Comparison of ENCODE assay signal across 25 cellular contexts in genomic region chr6:38637756-38638155, GRCh38. TPM values are rescaled to one million over a fixed set of nuclear protein-coding genes. Genes with fewer than 3 reads are reported as not detected.
A peak's percentile ranks its signal among the peaks of the same experiment; 100 is the strongest.
DNase-seq lines count a peak whose midpoint lies in the region; ATAC-seq lines count a peak whose summit lies in the region.
"Had no signal": no experiment of that assay in that cellular context is flagged by ENCODE, and none has a peak within 500 bp of the region (broad histone marks: within the 10 kb centered on the region; RNA-seq: fewer than 3 reads in every experiment).

No MANE protein-coding gene starts in this region.

- no peak overlapping the region for H2BK120ac ChIP-seq in mesendoderm (ENCODE audit: low read depth, low read length)

- no peak overlapping the region for H4K8ac ChIP-seq in mesendoderm (ENCODE audit: low read depth, low read length)

- H3K36me3 ChIP-seq in mesendoderm (ENCODE audit: control insufficient read depth, insufficient read depth, low read length), result no peaks in the 10 kb centered on the region
- H3K36me3 ChIP-seq: adrenal gland, esophagus muscularis mucosa, left ventricle myocardium inferior had no signal

- peak overlapping the region; percentile 4 for H3K4me3 Mint-ChIP-seq in activated T-cell treated with anti-CD3 and anti-CD28 coated beads, Interleukin-2, amount 50 U/mL, for 4 hours
- H3K4me3 Mint-ChIP-seq in T-helper 17 cell, result peak overlapping the region; percentile 41
- H3K4me3 Mint-ChIP-seq in stimulated activated memory B cell treated with anti-CD40 and anti-IgM and Interleukin-4, amounts not matched to agents 10 μg/mL and 1 μg/mL and 100 μg/mL, for 72 hours, result no peak overlapping the region
- H3K4me3 Mint-ChIP-seq: H9; stimulated activated naive CD8-positive, alpha-beta T cell treated with anti-CD3 and anti-CD28 coated beads, Interleukin-15, Interleukin-2, amounts not matched to agents 100 ng/mL and 50 ng/mL, for 24 hours had no signal

- H3K79me2 ChIP-seq in mesendoderm (ENCODE audit: control insufficient read depth, insufficient read depth, low read length), result no peaks in the 10 kb centered on the region

- H3K27me3 Mint-ChIP-seq in activated T-cell treated with anti-CD3 and anti-CD28 coated beads, Interleukin-2, amount 50 U/mL, for 4 hours (ENCODE audit: low read depth), result no peaks in the 10 kb centered on the region
- no peaks in the 10 kb centered on the region for H3K27me3 Mint-ChIP-seq in T-helper 17 cell
- H3K27me3 Mint-ChIP-seq in stimulated activated memory B cell treated with anti-CD40 and anti-IgM and Interleukin-4, amounts not matched to agents 10 μg/mL and 1 μg/mL and 100 μg/mL, for 72 hours, result no peaks in the 10 kb centered on the region
- H3K27me3 Mint-ChIP-seq: stimulated activated naive CD8-positive, alpha-beta T cell treated with anti-CD3 and anti-CD28 coated beads, Interleukin-15, Interleukin-2, amounts not matched to agents 100 ng/mL and 50 ng/mL, for 24 hours had no signal

- H3K4me3 ChIP-seq in mesendoderm (ENCODE audit: low read length), result no peak overlapping the region
- H3K4me3 ChIP-seq: adrenal gland, body of pancreas, esophagus muscularis mucosa, smooth muscle cell had no signal

- 100% methylated on average over 1 of the region's 5 CpGs for WGBS in mesendoderm (ENCODE audit: extremely low coverage, insufficient coverage, low lambda C conversion rate)

- no peak overlapping the region for H2BK5ac ChIP-seq in mesendoderm (ENCODE audit: low read length)

- no peaks in the 10 kb centered on the region for H3K79me1 ChIP-seq in mesendoderm (ENCODE audit: low read length)

- no peak overlapping the region for H3K56ac ChIP-seq in mesendoderm (ENCODE audit: low read length)

- intact Hi-C loops in left colon (cut with DNase I, micrococcal nuclease), result no loop called here

- no peak for DNase-seq in activated T-cell treated with anti-CD3 and anti-CD28 coated beads, Interleukin-2, amount 50 U/mL, for 4 hours
- DNase-seq in activated T-cell treated with anti-CD3 and anti-CD28 coated beads for 4 hours (no peak), T-helper 17 cell (no peak), mesendoderm (peak; percentile 72), left colon (no peak), RKO (ENCODE audit: low spot score) (no peak), AG08396 (ENCODE audit: low spot score) (no peak)
- DNase-seq: activated CD4-positive, alpha-beta T cell treated with anti-CD3 and anti-CD28 coated beads for 4 hours; adrenal gland; body of pancreas; DMS53; foreskin fibroblast; H9; KG1; left ventricle myocardium inferior; NCI-H1092 treated with DMSO at 0.1 percent for 48 hours; NCI-H1694 treated with DMSO at 0.1 percent for 48 hours; NCI-H2171; NCI-H510A treated with DMSO at 0.1 percent for 48 hours; PC-3; testis had no signal

- no peaks in the 10 kb centered on the region for H3K4me1 ChIP-seq in mesendoderm (ENCODE audit: control insufficient read depth, low read depth, low read length)

- no peak overlapping the region for H3K27ac ChIP-seq in mesendoderm (ENCODE audit: low read depth, low read length)

- no peak overlapping the region for H2BK15ac ChIP-seq in mesendoderm (replicated peaks; ENCODE audit: low read depth)

- no peak overlapping the region for H3K4me2 ChIP-seq in mesendoderm (ENCODE audit: low read length)
- H3K4me2 ChIP-seq: smooth muscle cell had no signal

- no peak overlapping the region for H3K18ac ChIP-seq in mesendoderm (ENCODE audit: low read length)

- peak overlapping the region; percentile 95 for H3K27ac Mint-ChIP-seq in T-helper 17 cell
- H3K27ac Mint-ChIP-seq in stimulated activated memory B cell treated with anti-CD40 and anti-IgM and Interleukin-4, amounts not matched to agents 10 μg/mL and 1 μg/mL and 100 μg/mL, for 72 hours, result peak overlapping the region; percentile 91
- H3K27ac Mint-ChIP-seq: H9; stimulated activated naive CD8-positive, alpha-beta T cell treated with anti-CD3 and anti-CD28 coated beads, Interleukin-15, Interleukin-2, amounts not matched to agents 100 ng/mL and 50 ng/mL, for 24 hours had no signal

- H3K4ac ChIP-seq in mesendoderm (ENCODE audit: low read depth, low read length), result no peak overlapping the region

- H3K9me3 ChIP-seq in T-helper 17 cell (ENCODE audit: control insufficient read depth, low read length, poor library complexity, severe bottlenecking), result no peaks in the 10 kb centered on the region
- H3K9me3 ChIP-seq: adrenal gland, body of pancreas, esophagus muscularis mucosa, left ventricle myocardium inferior, testis had no signal

- H3K36me3 Mint-ChIP-seq in activated T-cell treated with anti-CD3 and anti-CD28 coated beads, Interleukin-2, amount 50 U/mL, for 4 hours (ENCODE audit: insufficient read depth), result no peaks in the 10 kb centered on the region
- no peaks in the 10 kb centered on the region for H3K36me3 Mint-ChIP-seq in T-helper 17 cell (ENCODE audit: low read depth)
- peaks cover 4% of the 10 kb centered on the region for H3K36me3 Mint-ChIP-seq in stimulated activated memory B cell treated with anti-CD40 and anti-IgM and Interleukin-4, amounts not matched to agents 10 μg/mL and 1 μg/mL and 100 μg/mL, for 72 hours

- H4K5ac ChIP-seq in mesendoderm (ENCODE audit: low read length), result no peak overlapping the region

- no peak for ATAC-seq in activated T-cell treated with anti-CD3 and anti-CD28 coated beads, Interleukin-2, amount 50 U/mL, for 4 hours
- ATAC-seq in T-helper 17 cell (no peak), left colon (no peak)
- no peak for ATAC-seq in stimulated activated memory B cell treated with anti-CD40 and anti-IgM and Interleukin-4, amounts not matched to agents 10 μg/mL and 1 μg/mL and 100 μg/mL, for 72 hours
- ATAC-seq: body of pancreas, PC-3 had no signal

- no peak overlapping the region for H3K9ac ChIP-seq in mesendoderm (ENCODE audit: low read length)

- H3K9me3 Mint-ChIP-seq in activated T-cell treated with anti-CD3 and anti-CD28 coated beads, Interleukin-2, amount 50 U/mL, for 4 hours, result no peaks in the 10 kb centered on the region
- no peaks in the 10 kb centered on the region for H3K9me3 Mint-ChIP-seq in stimulated activated memory B cell treated with anti-CD40 and anti-IgM and Interleukin-4, amounts not matched to agents 10 μg/mL and 1 μg/mL and 100 μg/mL, for 72 hours
- H3K9me3 Mint-ChIP-seq: H9; stimulated activated naive CD8-positive, alpha-beta T cell treated with anti-CD3 and anti-CD28 coated beads, Interleukin-15, Interleukin-2, amounts not matched to agents 100 ng/mL and 50 ng/mL, for 24 hours had no signal

- H2AK5ac ChIP-seq in mesendoderm (ENCODE audit: low read length), result no peak overlapping the region

- H3K27me3 ChIP-seq in mesendoderm (ENCODE audit: insufficient read depth, low read length, poor library complexity), result no peaks in the 10 kb centered on the region
- H3K27me3 ChIP-seq: adrenal gland, body of pancreas, esophagus muscularis mucosa, testis had no signal

- H3K4me1 Mint-ChIP-seq in activated T-cell treated with anti-CD3 and anti-CD28 coated beads, Interleukin-2, amount 50 U/mL, for 4 hours (ENCODE audit: low read depth), result peaks cover 63% of the 10 kb centered on the region
- peaks cover 56% of the 10 kb centered on the region for H3K4me1 Mint-ChIP-seq in T-helper 17 cell
- peaks cover 69% of the 10 kb centered on the region for H3K4me1 Mint-ChIP-seq in stimulated activated memory B cell treated with anti-CD40 and anti-IgM and Interleukin-4, amounts not matched to agents 10 μg/mL and 1 μg/mL and 100 μg/mL, for 72 hours

- H3K23ac ChIP-seq in mesendoderm (ENCODE audit: low read length), result no peak overlapping the region

RNA-seq across cellular contexts. Expression of gene BTBD9, which starts 2.0 kb away (rescaled TPM):
- 10 to 100 TPM; 13.1 to 22.9 (median 15.5) TPM for total RNA-seq in activated T-cell treated with anti-CD3 and anti-CD28 coated beads, Interleukin-2, amount 50 U/mL, for 4 hours
- 10 to 100 TPM; 61.3 to 63.5 TPM for total RNA-seq in T-helper 17 cell
- polyA plus RNA-seq in mesendoderm (2013, experiment 1 of 2), result 1.9 TPM
- polyA plus RNA-seq in mesendoderm (2013, experiment 2 of 2), result 1.9 TPM
- total RNA-seq in left colon, result 10 to 100 TPM; 26.1 to 31.3 TPM
